In genomic region chr10:68208424-68209042, GRCh38 we compare ENCODE assay signal across 8 cellular contexts. TPM values are rescaled to one million over a fixed set of nuclear protein-coding genes. Genes with fewer than 3 reads are reported as not detected.
A peak's percentile ranks its signal among the peaks of the same experiment; 100 is the strongest.
DNase-seq lines count a peak whose midpoint lies in the region; ATAC-seq, FAIRE-seq and TF ChIP-seq lines count a peak whose summit lies in the region.
"Had no signal": no experiment of that assay in that cellular context is flagged by ENCODE, and none has a peak within 500 bp of the region (broad histone marks: within the 10 kb centered on the region; RNA-seq: fewer than 3 reads in every experiment).

No MANE protein-coding gene starts in this region.

- H3K4me3 Mint-ChIP-seq in H9, result no peak overlapping the region
- H3K4me3 Mint-ChIP-seq: activated naive CD8-positive, alpha-beta T cell treated with anti-CD3 and anti-CD28 coated beads, Interleukin-2, amount 10 ng/mL, durations not matched to agents 7 days and 5 days had no signal

- no peak overlapping the region for H4K5ac ChIP-seq in H9 (ENCODE audit: insufficient read length, low read depth, low read length)

- H3K36me3 ChIP-seq in kidney (ENCODE audit: control insufficient read depth in 1 of 2, insufficient read depth in 2 of 2, low read length in 2 of 2), result no peaks in the 10 kb centered on the region

- no peak for FAIRE-seq in kidney (lab: Jason Lieb, UNC)

- no peaks in the 10 kb centered on the region for H3K27me3 ChIP-seq in H9 (ENCODE audit: insufficient read depth, low read length)

- H4K20me1 ChIP-seq in H9 (ENCODE audit: control insufficient read depth, insufficient read depth, insufficient read length), result no peaks in the 10 kb centered on the region

- no peak overlapping the region for H3K4ac ChIP-seq in H9 (ENCODE audit: low read depth, low read length)

- no peak overlapping the region for H3T11ph ChIP-seq in H9 (ENCODE audit: low read length)

- H2BK20ac ChIP-seq in H9 (ENCODE audit: low read depth, low read length, poor library complexity, severe bottlenecking), result no peak overlapping the region

- no peaks in the 10 kb centered on the region for H3K27me3 Mint-ChIP-seq in H9 (ENCODE audit: low read depth)

- H3K27ac Mint-ChIP-seq in H9, result no peak overlapping the region; a peak in 2 of 7 replicates
- H3K27ac Mint-ChIP-seq: activated naive CD8-positive, alpha-beta T cell treated with anti-CD3 and anti-CD28 coated beads, Interleukin-2, amount 10 ng/mL, durations not matched to agents 7 days and 5 days had no signal

- H3K56ac ChIP-seq in H9 (ENCODE audit: insufficient read length, low read depth, low read length), result no peak overlapping the region

- no peaks in the 10 kb centered on the region for H3K9me3 Mint-ChIP-seq in H9
- H3K9me3 Mint-ChIP-seq: activated naive CD8-positive, alpha-beta T cell treated with anti-CD3 and anti-CD28 coated beads, Interleukin-2, amount 10 ng/mL, durations not matched to agents 7 days and 5 days had no signal

- intact Hi-C loops in kidney (cut with DNase I), result no loop called here

- H2BK12ac ChIP-seq in H9 (ENCODE audit: insufficient read length, low read depth, low read length), result no peak overlapping the region

- H3K4me1 ChIP-seq in H9 (ENCODE audit: insufficient read depth, low read length) (no peaks in the 10 kb centered on the region), kidney (ENCODE audit: control insufficient read depth in 1 of 2, insufficient read depth in 1 of 2, low read depth in 1 of 2, low read length in 2 of 2) (no peaks in the 10 kb centered on the region)

- no peak overlapping the region for H4K8ac ChIP-seq in H9 (replicated peaks; ENCODE audit: insufficient read length, low read depth, low read length)

- no peak overlapping the region for H3K23ac ChIP-seq in H9 (ENCODE audit: insufficient read length, low read depth, low read length)

- H3K18ac ChIP-seq in H9 (ENCODE audit: insufficient read length, low read depth, low read length), result no peak overlapping the region

- H2BK120ac ChIP-seq in H9 (ENCODE audit: low read depth, low read length, poor library complexity, severe bottlenecking), result no peak overlapping the region

- H4K91ac ChIP-seq in H9 (ENCODE audit: insufficient read length, low read depth, low read length), result no peak overlapping the region

- WGBS in H9 (ENCODE audit: extremely low coverage, insufficient read length, low lambda C conversion rate), result no CpG with 5 or more reads among the region's 10 CpGs

- H3K27ac ChIP-seq in H9 (ENCODE audit: insufficient read length, low read depth, low read length), result no peak overlapping the region
- no peak overlapping the region for H3K27ac ChIP-seq in kidney (ENCODE audit: low read depth in 2 of 2, low read length in 2 of 2)

- no peak for ATAC-seq in HG03378 (IDR thresholded peaks at IDR 0.05; ENCODE audit: unreplicated experiment)

- H2BK5ac ChIP-seq in H9 (ENCODE audit: insufficient read length, low read length), result no peak overlapping the region

- H2AFZ ChIP-seq in H9 (ENCODE audit: low read length), result peak overlapping the region; percentile 93

- no peaks in the 10 kb centered on the region for H3K79me2 ChIP-seq in H9 (ENCODE audit: insufficient read depth, low read length)

- H3K4me2 ChIP-seq in H9 (ENCODE audit: insufficient read depth, insufficient read length, low read length), result no peak overlapping the region

- H3K4me1 Mint-ChIP-seq in H9, result peaks cover 5 to 7% of the 10 kb centered on the region in 2 experiments; a peak in 3 of 4 replicates

- no peak overlapping the region for H2BK15ac ChIP-seq in H9 (ENCODE audit: low read depth, low read length)

- no peak overlapping the region for H2AK5ac ChIP-seq in H9 (ENCODE audit: insufficient read length, low read length)

- no peaks in the 10 kb centered on the region for H3K36me3 Mint-ChIP-seq in H9 (ENCODE audit: insufficient read depth in 1 of 3, low read depth in 3 of 3)
- H3K36me3 Mint-ChIP-seq: activated naive CD8-positive, alpha-beta T cell treated with anti-CD3 and anti-CD28 coated beads, Interleukin-2, amount 10 ng/mL, durations not matched to agents 7 days and 5 days had no signal

- peak; percentile 87 for TF ChIP-seq CTCF in H9 (conservative IDR thresholded peaks at IDR 0.05)
- peak; percentile 61 for TF ChIP-seq CTCF in kidney (IDR thresholded peaks at IDR 0.05; ENCODE audit: borderline replicate concordance, extremely low read depth, insufficient read depth)

- no peak overlapping the region for H3K9ac ChIP-seq in H9 (ENCODE audit: extremely low read depth, insufficient read length, low read length)
- no peak overlapping the region for H3K9ac ChIP-seq in kidney (ENCODE audit: low read length in 2 of 2)

- H3K79me1 ChIP-seq in H9 (ENCODE audit: insufficient read depth, low read depth, low read length, poor library complexity, severe bottlenecking), result no peaks in the 10 kb centered on the region

- H3K4me3 ChIP-seq in kidney (ENCODE audit: low read length in 2 of 2), result no peak overlapping the region

- H3K9me3 ChIP-seq in H9 (ENCODE audit: control insufficient read depth, low read depth, low read length) (no peaks in the 10 kb centered on the region), kidney (ENCODE audit: control insufficient read depth in 1 of 2, low read length in 2 of 2) (no peaks in the 10 kb centered on the region)

- no peaks in the 10 kb centered on the region for H3K23me2 ChIP-seq in H9 (ENCODE audit: insufficient read length, low read depth, low read length, poor library complexity, severe bottlenecking)

- DNase-seq in ELF-1 (ENCODE audit: low read depth, low spot score), result peak; percentile 90
- peak; percentile 93 for DNase-seq in H9
- DNase-seq in NCI-H460 (ENCODE audit: extremely low read depth, low read depth), result peak; percentile 88
- DNase-seq in amniotic epithelial cell (ENCODE audit: low read depth), result peak; percentile 74
- no peak for DNase-seq in kidney
- DNase-seq in DMS79 treated with DMSO at 0.1 percent for 48 hours (lab: John Stamatoyannopoulos, UW), result no peak
- DNase-seq: activated naive CD8-positive, alpha-beta T cell treated with anti-CD3 and anti-CD28 coated beads, Interleukin-2, amount 10 ng/mL, durations not matched to agents 7 days and 5 days had no signal

- H3K14ac ChIP-seq in H9 (ENCODE audit: insufficient read depth, low read length), result no peak overlapping the region

RNA-seq across cellular contexts. Expression of gene ATOH7, which starts 23.4 kb away (rescaled TPM):
- total RNA-seq in H9 (2021) (0.20 and 0.29 TPM in 2 replicates), kidney (0.16 TPM)
- 0.20 TPM in 1 of 2 replicates, not detected in the other for total RNA-seq in NCI-H460 (2014; rRNA removed; shearing (Covaris generic))
- polyA plus RNA-seq in NCI-H460 (2014; cell fraction: nucleus; rRNA removed), result 0.21 and 0.47 TPM in 2 replicates
- 0.45 TPM for polyA plus RNA-seq in kidney (ENCODE audit: insufficient read depth, low read depth, low replicate concordance)
- total RNA-seq: activated naive CD8-positive, alpha-beta T cell treated with anti-CD3 and anti-CD28 coated beads, Interleukin-2, amount 10 ng/mL, durations not matched to agents 7 days and 5 days had no signal

Comparison
In these comparisons a context has a peak if more than half of its experiments do, and no peak if none do; other contexts are left out.
1. DNase-seq: peak in ELF-1 (single experiment), H9 (single experiment), NCI-H460 (single experiment) and amniotic epithelial cell (single experiment); none in kidney (single experiment) and DMS79 treated with DMSO at 0.1 percent for 48 hours (single experiment).